Comparison of ENCODE assay signal across 13 cellular contexts in genomic region chr5:157215143-157215825, GRCh38. TPM values are rescaled to one million over a fixed set of nuclear protein-coding genes. Genes with fewer than 3 reads are reported as not detected.
DNase-seq lines count a peak whose midpoint lies in the region; ATAC-seq and TF ChIP-seq lines count a peak whose summit lies in the region.
"Had no signal": no experiment of that assay in that cellular context is flagged by ENCODE, and none has a peak within 500 bp of the region (broad histone marks: within the 10 kb centered on the region; RNA-seq: fewer than 3 reads in every experiment).

No MANE protein-coding gene starts in this region.

- H3K9me3 ChIP-seq in KOPT-K1 (ENCODE audit: insufficient read depth, low read length, poor library complexity, severe bottlenecking) = no peaks in the 10 kb centered on the region
- H3K9me3 ChIP-seq in MM.1S (replicated peaks; ENCODE audit: insufficient read depth, low read length) = no peaks in the 10 kb centered on the region
- H3K9me3 ChIP-seq: psoas muscle had no signal

- H3K4me1 ChIP-seq in MM.1S (ENCODE audit: low read length) = peaks cover 12% of the 10 kb centered on the region
- H3K4me1 ChIP-seq: psoas muscle had no signal

- peaks cover 97% of the 10 kb centered on the region for H3K36me3 Mint-ChIP-seq in activated CD4-positive, alpha-beta T cell treated with anti-CD3 and anti-CD28 coated beads for 36 hours (ENCODE audit: low read depth)
- peaks cover 39% of the 10 kb centered on the region for H3K36me3 Mint-ChIP-seq in natural killer cell

- no peaks in the 10 kb centered on the region for H3K27me3 Mint-ChIP-seq in activated CD4-positive, alpha-beta T cell treated with anti-CD3 and anti-CD28 coated beads for 36 hours
- no peaks in the 10 kb centered on the region for H3K27me3 Mint-ChIP-seq in natural killer cell (ENCODE audit: low read depth in 2 of 2)

- H3K27me3 ChIP-seq in MM.1S (replicated peaks; ENCODE audit: insufficient read depth, low read length) = no peaks in the 10 kb centered on the region

- H3F3A ChIP-seq in MM.1S (ENCODE audit: insufficient read depth, low read length) = peaks cover 7% of the 10 kb centered on the region; the same call in 1 of the 2 replicates

- H3K36me3 ChIP-seq in KOPT-K1 (ENCODE audit: insufficient read depth, low read length) (peaks cover 96% of the 10 kb centered on the region), MM.1S (replicated peaks; ENCODE audit: insufficient read depth, low read length) (no peaks in the 10 kb centered on the region)

- TF ChIP-seq CTCF in natural killer cell (IDR thresholded peaks at IDR 0.05) (no peak), MM.1S (IDR thresholded peaks at IDR 0.05; ENCODE audit: low read length) (no peak)

- no peak overlapping the region for H3K4me2 ChIP-seq in MM.1S (ENCODE audit: low read depth, low read length)

- peak; percentile 49 for DNase-seq in activated CD4-positive, alpha-beta T cell treated with anti-CD3 and anti-CD28 coated beads for 36 hours
- no peak for DNase-seq in activated CD4-positive, alpha-beta T cell treated with anti-CD3 and anti-CD28 coated beads for 1 hour
- DNase-seq in natural killer cell = no peak
- no peak for DNase-seq in NCI-H526 treated with DMSO at 0.1 percent for 48 hours (lab: John Stamatoyannopoulos, UW)
- DNase-seq in NCI-H446 (lab: John Stamatoyannopoulos, UW) = no peak
- no peak for DNase-seq in MM.1S
- DNase-seq: activated effector memory CD4-positive, alpha-beta T cell treated with Interleukin-2 at 50 U/mL for 16 hours; kidney glomerular epithelial cell; NCI-H1417; psoas muscle had no signal

- no peaks in the 10 kb centered on the region for H3K79me2 ChIP-seq in MM.1S (ENCODE audit: low read length)

- POLR2A ChIA-PET in activated CD4-positive, alpha-beta T cell treated with anti-CD3 and anti-CD28 coated beads for 36 hours (lab: Charles Lee) = interaction anchor here (1.1 to 1.9 kb wide), 5 partner anchors 10 to 72 kb away, joined by 3 to 7 read pairs (median 5); partner anchors contain the start of gene MED7

- no peak overlapping the region for H2AFZ ChIP-seq in MM.1S (ENCODE audit: low read length)

- no peak overlapping the region for H3K4me3 ChIP-seq in MM.1S (ENCODE audit: low read length)
- H3K4me3 ChIP-seq: psoas muscle, SK-N-MC had no signal

- H3K4me1 Mint-ChIP-seq in activated CD4-positive, alpha-beta T cell treated with anti-CD3 and anti-CD28 coated beads for 36 hours = peaks cover 98% of the 10 kb centered on the region
- peaks cover 84 to 87% of the 10 kb centered on the region in 2 donors for H3K4me1 Mint-ChIP-seq in natural killer cell

- no peak overlapping the region for H3K9ac ChIP-seq in MM.1S (ENCODE audit: low read length)

- peaks cover 2% of the 10 kb centered on the region for H3K9me3 Mint-ChIP-seq in activated CD4-positive, alpha-beta T cell treated with anti-CD3 and anti-CD28 coated beads for 36 hours (ENCODE audit: low read depth)
- H3K9me3 Mint-ChIP-seq in natural killer cell = no peaks in the 10 kb centered on the region

- peak; percentile 10 for ATAC-seq in activated CD4-positive, alpha-beta T cell treated with anti-CD3 and anti-CD28 coated beads for 36 hours
- ATAC-seq in GM21737 (IDR thresholded peaks at IDR 0.05; ENCODE audit: unreplicated experiment) = peak; percentile 48
- ATAC-seq in natural killer cell = peak; percentile 59 to 78 (median 66)
- ATAC-seq: psoas muscle had no signal

- CTCF ChIA-PET in activated CD4-positive, alpha-beta T cell treated with anti-CD3 and anti-CD28 coated beads for 36 hours (lab: Charles Lee) = interaction anchor here (1.0 to 1.8 kb wide), 6 partner anchors 9 to 73 kb away, joined by 3 to 6 read pairs (median 4); partner anchors contain the start of gene MED7

- H3K27ac ChIP-seq in KOPT-K1 (ENCODE audit: low read depth, low read length, poor library complexity, severe bottlenecking) (peak overlapping the region; percentile 93), MM.1S (ENCODE audit: low read length) (no peak overlapping the region)
- H3K27ac ChIP-seq: psoas muscle, SK-N-MC had no signal

- H3K9me2 ChIP-seq in MM.1S (replicated peaks; ENCODE audit: insufficient read depth, low read length) = no peaks in the 10 kb centered on the region

- intact Hi-C loops in activated CD4-positive, alpha-beta T cell treated with anti-CD3 and anti-CD28 coated beads for 36 hours (cut with DNase I, micrococcal nuclease) = loop anchor here (1.0 to 10.0 kb wide), 2 partner anchors 16 to 190 kb away; no protein-coding TSS in a partner anchor
- intact Hi-C loops in natural killer cell (cut with micrococcal nuclease) = loop anchor here (1.0 to 2.0 kb wide), 5 partner anchors 16 to 73 kb away; partner anchors contain the start of genes ITK and MED7

- no peaks in the 10 kb centered on the region for H4K20me1 ChIP-seq in MM.1S (ENCODE audit: insufficient read depth, low read length)

- H3K4me3 Mint-ChIP-seq in activated CD4-positive, alpha-beta T cell treated with anti-CD3 and anti-CD28 coated beads for 36 hours = peak overlapping the region; percentile 30
- peak overlapping the region; percentile 89 for H3K4me3 Mint-ChIP-seq in natural killer cell

- peak overlapping the region; percentile 90 for H3K27ac Mint-ChIP-seq in activated CD4-positive, alpha-beta T cell treated with anti-CD3 and anti-CD28 coated beads for 36 hours
- H3K27ac Mint-ChIP-seq in natural killer cell = peak overlapping the region; percentile 86 to 92

RNA-seq across cellular contexts. Expression of gene ITK, which starts 34.6 kb away (rescaled TPM):
- total RNA-seq in activated CD4-positive, alpha-beta T cell treated with anti-CD3 and anti-CD28 coated beads for 36 hours = 100 to 1,000 TPM; 208 to 249 TPM
- 100 to 1,000 TPM; 153 to 188 (median 186) TPM for total RNA-seq in natural killer cell

RNA-seq across cellular contexts. Expression of gene GARIN3, which starts 49.2 kb away (rescaled TPM):
- under 1 TPM; 0.79 to 0.82 TPM for total RNA-seq in activated CD4-positive, alpha-beta T cell treated with anti-CD3 and anti-CD28 coated beads for 36 hours
- total RNA-seq in natural killer cell = not detected
- total RNA-seq: psoas muscle had no signal

RNA-seq across cellular contexts. Expression of gene CYFIP2, which starts 50.6 kb away (rescaled TPM):
- 100 to 1,000 TPM; 277 to 526 TPM for total RNA-seq in activated CD4-positive, alpha-beta T cell treated with anti-CD3 and anti-CD28 coated beads for 36 hours
- total RNA-seq in natural killer cell = 100 to 1,000 TPM; 464 to 542 (median 532) TPM

Comparison
In these comparisons a context has a peak if more than half of its experiments do, and no peak if none do; other contexts are left out.
1. ATAC-seq: peak in every context shown above with its lines; median percentile 66 in natural killer cell; 48 in GM21737; 10 in activated CD4-positive, alpha-beta T cell treated with anti-CD3 and anti-CD28 coated beads for 36 hours.